Comparison of ENCODE assay signal across 14 cellular contexts in the genomic region with DNA sequence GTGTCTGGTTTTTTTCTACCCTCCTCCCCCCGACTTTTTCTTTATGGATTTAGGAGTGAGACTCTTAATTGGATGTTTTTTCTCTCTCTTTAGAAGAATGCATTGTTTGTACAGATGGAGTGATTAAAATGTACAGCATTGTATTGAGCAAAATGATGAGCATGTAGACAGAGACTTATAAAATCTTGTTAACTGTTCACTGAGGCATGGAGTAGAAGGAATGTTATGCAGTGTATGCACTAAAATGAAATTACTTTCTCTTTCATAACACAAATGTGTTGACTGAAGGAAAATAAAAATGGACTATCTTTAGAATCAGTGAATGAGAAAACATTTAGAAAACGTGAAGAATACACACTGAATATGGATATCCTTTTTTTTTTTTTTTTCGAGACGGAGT. TPM values are rescaled to one million over a fixed set of nuclear protein-coding genes. Genes with fewer than 3 reads are reported as not detected.
DNase-seq lines count a peak whose midpoint lies in the region; ATAC-seq, FAIRE-seq and TF ChIP-seq lines count a peak whose summit lies in the region.
"Had no signal": no experiment of that assay in that cellular context is flagged by ENCODE, and none has a peak within 500 bp of the region (broad histone marks: within the 10 kb centered on the region; RNA-seq: fewer than 3 reads in every experiment).

No MANE protein-coding gene starts in this region.

- H3K4me3 ChIP-seq in K562, result no peak overlapping the region
- H3K4me3 ChIP-seq in osteoblast (ENCODE audit: insufficient read depth, low read length), result no peak overlapping the region
- H3K4me3 ChIP-seq: GM23248, left lung, ovary had no signal

- H3K27ac ChIP-seq in K562 (ENCODE audit: extremely low read depth, low read depth, low read length) (no peak overlapping the region), osteoblast (ENCODE audit: low read depth, low read length) (no peak overlapping the region)
- H3K27ac ChIP-seq: GM23248, left lung, ovary had no signal

- no peak for TF ChIP-seq POLR2A in K562 (conservative IDR thresholded peaks at IDR 0.05)

- TF ChIP-seq RAD21 in K562 (CRISPR knock-in tag; conservative IDR thresholded peaks at IDR 0.05 in 1 of 2, IDR thresholded peaks at IDR 0.05 in 1 of 2), result no peak

- H3K79me2 ChIP-seq in K562 (ENCODE audit: control insufficient read depth, insufficient read depth, low read length) (peaks cover 74% of the 10 kb centered on the region), osteoblast (ENCODE audit: insufficient read depth, low read length) (peaks cover 83% of the 10 kb centered on the region)

- TF ChIP-seq CTCF in GM10248 (IDR thresholded peaks at IDR 0.05; ENCODE audit: control extremely low read depth, extremely low read depth, low read depth, missing control alignments), result no peak
- no peak for TF ChIP-seq CTCF in K562 (IDR thresholded peaks at IDR 0.05 in 2 of 3, conservative IDR thresholded peaks at IDR 0.05 in 1 of 3; ENCODE audit: insufficient read depth in 2 of 3, low read depth in 1 of 3, low read length in 3 of 3)
- TF ChIP-seq CTCF in osteoblast (IDR thresholded peaks at IDR 0.05; ENCODE audit: extremely low read depth, low read depth, low read length), result no peak

- CTCF ChIA-PET in GM10248 (lab: Yijun Ruan, JAX), result interaction anchor here (1.2 to 2.4 kb wide), 3 partner anchors 11 to 33 kb away, joined by 3 to 13 read pairs (median 6); no protein-coding TSS in a partner anchor
- CTCF ChIA-PET in K562 (lab: Yijun Ruan, JAX; ENCODE audit: low intra/inter-chr PET ratio), result no interaction called here

- WGBS in K562 (ENCODE audit: insufficient coverage, low coverage, missing lambda C conversion rate), result 73% methylated on average over 2 of the region's 4 CpGs

- peak; percentile 15 for DNase-seq in GM10248 (ENCODE audit: extremely low spot score)
- no peak for DNase-seq in K562 (ENCODE audit: extremely low read depth in 1 of 4, low spot score in 3 of 4)
- no peak for DNase-seq in HuH-7 (ENCODE audit: low spot score)
- DNase-seq in osteoblast (ENCODE audit: insufficient read length, low spot score, missing footprints), result no peak
- DNase-seq in KBM-7, result no peak
- no peak for DNase-seq in activated CD4-positive, alpha-beta T cell treated with anti-CD3 and anti-CD28 coated beads, Interleukin-2, amount 50 U/mL, for 48 hours
- DNase-seq: activated T-cell treated with anti-CD3 and anti-CD28 coated beads, Interleukin-2, amount 50 U/mL, for 48 hours; GM23248; left lung; NCI-H187 treated with DMSO at 0.1 percent for 48 hours; ovary; stimulated activated CD4-positive, alpha-beta T cell treated with anti-CD3 and anti-CD28 coated beads, Interleukin-4, amount 100 ng/mL, for 4 hours had no signal

- H4K20me1 ChIP-seq in K562 (replicated peaks; ENCODE audit: control insufficient read depth, insufficient read depth, low read length) (peaks cover 6% of the 10 kb centered on the region), osteoblast (ENCODE audit: insufficient read depth, low read length) (peaks cover 32% of the 10 kb centered on the region)

- ATAC-seq in GM21367 (IDR thresholded peaks at IDR 0.05; ENCODE audit: unreplicated experiment) (peak; percentile 39), HG03097 (IDR thresholded peaks at IDR 0.05; ENCODE audit: low FRiP score, unreplicated experiment) (peak; percentile 25), K562 (no peak)
- ATAC-seq: left lung had no signal

- H3K4me1 ChIP-seq in K562 (replicated peaks in 1 of 2; ENCODE audit: control insufficient read depth in 2 of 2, insufficient read depth in 2 of 2, low read length in 2 of 2) (peaks cover 0 to 5% of the 10 kb centered on the region in 2 experiments; a peak in 2 of 5 replicates), osteoblast (ENCODE audit: insufficient read depth, low read length) (no peaks in the 10 kb centered on the region)

- BruUV-seq in K562 (replicated peaks; lab: Mats Ljungman, UMichigan), result no TSS peak

- POLR2A ChIA-PET in GM10248 (lab: Yijun Ruan, JAX) (no interaction called here), K562 (lab: Yijun Ruan, JAX) (no interaction called here)

- H3K9me3 ChIP-seq in K562 (replicated peaks; ENCODE audit: control insufficient read depth, insufficient read depth, low read depth, low read length) (no peaks in the 10 kb centered on the region), osteoblast (ENCODE audit: low read depth, low read length) (no peaks in the 10 kb centered on the region)
- H3K9me3 ChIP-seq: left lung, ovary had no signal

- H3K9me1 ChIP-seq in K562 (ENCODE audit: control insufficient read depth, insufficient read depth, low read length), result no peaks in the 10 kb centered on the region

- H3K27me3 ChIP-seq in K562 (ENCODE audit: control insufficient read depth in 2 of 2, insufficient read depth in 2 of 2, low read length in 2 of 2) (no peaks in the 10 kb centered on the region), osteoblast (ENCODE audit: insufficient read depth, low read length) (no peaks in the 10 kb centered on the region)
- H3K27me3 ChIP-seq: left lung, ovary had no signal

- intact Hi-C loops in K562 (cut with micrococcal nuclease), result no loop called here

- no peak overlapping the region for H2AFZ ChIP-seq in K562 (ENCODE audit: low read depth, low read length)
- H2AFZ ChIP-seq in osteoblast (ENCODE audit: low read length), result no peak overlapping the region
- H2AFZ ChIP-seq: GM23248 had no signal

- FAIRE-seq in K562 (lab: Jason Lieb, UNC), result no peak

- H3K4me2 ChIP-seq in K562 (ENCODE audit: insufficient read depth, low read length), result no peak overlapping the region
- H3K4me2 ChIP-seq in osteoblast (ENCODE audit: insufficient read depth, low read length), result no peak overlapping the region

- no peak for TF ChIP-seq EP300 in K562 (IDR thresholded peaks at IDR 0.05; ENCODE audit: low read length)

- in situ Hi-C loops in K562 (cut with MboI) (no loop called here), KBM-7 (cut with MboI; ENCODE audit: low pct_unique_long_range_greater_than_20kb, low sequenced_read_pairs) (no loop called here)

- no peak overlapping the region for H3K9ac ChIP-seq in K562 (ENCODE audit: insufficient read depth in 1 of 2, low read depth in 2 of 2, low read length in 2 of 2)
- H3K9ac ChIP-seq: GM23248 had no signal

- H3K36me3 ChIP-seq in K562 (ENCODE audit: control insufficient read depth, insufficient read depth, low read length) (peaks cover 7% of the 10 kb centered on the region), osteoblast (ENCODE audit: insufficient read depth, low read length) (no peaks in the 10 kb centered on the region)
- H3K36me3 ChIP-seq: ovary had no signal

TF ChIP-seq in K562, 482 proteins besides CTCF, POLR2A, EP300 and RAD21 (continues in another document):
- TF ChIP-seq MYNN (IDR thresholded peaks at IDR 0.05) (0 out of 2 replicates have a peak, but pooled peaks have one; percentile 46), MYNN (CRISPR knock-in tag; IDR thresholded peaks at IDR 0.05) (no peak)

RNA-seq across cellular contexts. Expression of a gene that starts 39.8 kb away (rescaled TPM):
- total RNA-seq in K562 (2011; cell fraction: chromatin; rRNA removed; ENCODE audit: low replicate concordance), result 51.9 and 140 TPM in 2 replicates
- 35.2 and 52.0 TPM in 2 replicates for total RNA-seq in K562 (2011; cell fraction: nucleolus; rRNA removed)
- total RNA-seq in K562 (2011; cell fraction: nucleoplasm; rRNA removed), result 123 and 192 TPM in 2 replicates
- total RNA-seq in K562 (2014; rRNA removed) (99.5 and 142 TPM in 2 replicates), K562 (2014; rRNA removed; fragmentation: Illumina TruSeq; extraction: Trizol) (88.7 and 105 TPM in 2 replicates), K562 (2015; rRNA removed; fragmentation: Illumina TruSeq; extraction: Trizol) (90.3 TPM in 2 replicates), K562 (2021) (53.9 and 58.7 TPM in 2 replicates), osteoblast (109 and 112 TPM in 2 replicates)
- polyA plus RNA-seq in K562 (2011; rRNA removed) (206 and 207 TPM in 2 replicates), K562 (2014; fragmentation: Illumina TruSeq; extraction: Trizol) (86.1 and 92.2 TPM in 2 replicates), K562 (2014; fragmentation: Nextera tagmentation; extraction: Ambion mirVana) (10 to 100 TPM; 82.1 to 93.8 TPM), K562 (2014; rRNA removed) (88.9 and 113 TPM in 2 replicates)
- 120 and 168 TPM in 2 replicates for polyA plus RNA-seq in K562 (2011; cell fraction: cytosol; rRNA removed)
- 64.7 and 97.9 TPM in 2 replicates for polyA plus RNA-seq in K562 (2011; cell fraction: nucleus; rRNA removed)
- polyA plus RNA-seq in K562 (2012), result 64.3 and 76.6 TPM in 2 replicates
- polyA minus RNA-seq in K562 (2011; rRNA and poly(A)+ RNA removed), result 145 and 181 TPM in 2 replicates
- polyA minus RNA-seq in K562 (2011; cell fraction: cytosol; rRNA and poly(A)+ RNA removed), result 69.8 and 79.2 TPM in 2 replicates
- 39.3 and 63.2 TPM in 2 replicates for polyA minus RNA-seq in K562 (2011; cell fraction: nucleus; rRNA and poly(A)+ RNA removed)

RNA-seq across cellular contexts. Expression of a gene that starts 53.6 kb away (rescaled TPM):
- 56.0 and 108 TPM in 2 replicates for total RNA-seq in K562 (2011; cell fraction: chromatin; rRNA removed; ENCODE audit: low replicate concordance)
- total RNA-seq in K562 (2011; cell fraction: nucleolus; rRNA removed), result 63.9 and 67.4 TPM in 2 replicates
- total RNA-seq in K562 (2011; cell fraction: nucleoplasm; rRNA removed), result 79.6 and 83.7 TPM in 2 replicates
- 89.0 and 100 TPM in 2 replicates for total RNA-seq in K562 (2014; rRNA removed)
- 51.1 and 66.8 TPM in 2 replicates for total RNA-seq in K562 (2014; rRNA removed; fragmentation: Illumina TruSeq; extraction: Trizol)
- total RNA-seq in K562 (2015; rRNA removed; fragmentation: Illumina TruSeq; extraction: Trizol), result 103 and 107 TPM in 2 replicates
- total RNA-seq in K562 (2021), result 117 and 121 TPM in 2 replicates
- polyA plus RNA-seq in K562 (2011; rRNA removed), result 64.8 and 69.7 TPM in 2 replicates
- 77.3 and 116 TPM in 2 replicates for polyA plus RNA-seq in K562 (2011; cell fraction: cytosol; rRNA removed)
- 114 and 173 TPM in 2 replicates for polyA plus RNA-seq in K562 (2011; cell fraction: nucleus; rRNA removed)
- polyA plus RNA-seq in K562 (2012), result 158 and 187 TPM in 2 replicates
- polyA plus RNA-seq in K562 (2014; fragmentation: Illumina TruSeq; extraction: Trizol), result 122 and 129 TPM in 2 replicates
- polyA plus RNA-seq in K562 (2014; fragmentation: Nextera tagmentation; extraction: Ambion mirVana), result 100 to 1,000 TPM; 302 to 310 TPM
- 80.7 and 95.4 TPM in 2 replicates for polyA plus RNA-seq in K562 (2014; rRNA removed)
- 80.7 and 150 TPM in 2 replicates for polyA minus RNA-seq in K562 (2011; rRNA and poly(A)+ RNA removed)
- 62.9 and 87.4 TPM in 2 replicates for polyA minus RNA-seq in K562 (2011; cell fraction: cytosol; rRNA and poly(A)+ RNA removed)
- polyA minus RNA-seq in K562 (2011; cell fraction: nucleus; rRNA and poly(A)+ RNA removed), result 44.5 and 46.4 TPM in 2 replicates
- 17.7 and 21.2 TPM in 2 replicates for total RNA-seq in osteoblast
